In genomic region chr5:177427919-177428573, GRCh38 we compare ENCODE assay signal across 1 cellular context.
TF ChIP-seq lines count a peak whose summit lies in the region.

No MANE protein-coding gene starts in this region.

TF ChIP-seq in K562, 482 proteins besides CTCF, POLR2A, EP300 and RAD21 (continued from another document and continues in another):
- TF ChIP-seq CREB3L1 (IDR thresholded peaks at IDR 0.05; ENCODE audit: borderline replicate concordance, low read depth) = no peak
- no peak for TF ChIP-seq KLF1 (tag; IDR thresholded peaks at IDR 0.05)
- no peak for TF ChIP-seq ZNF277 (CRISPR knock-in tag; IDR thresholded peaks at IDR 0.05; ENCODE audit: borderline replicate concordance)
- TF ChIP-seq NCOA6 (IDR thresholded peaks at IDR 0.05) = no peak
- no peak for TF ChIP-seq OTX1 (CRISPR knock-in tag; IDR thresholded peaks at IDR 0.05)
- no peak for TF ChIP-seq ASH1L (IDR thresholded peaks at IDR 0.05; ENCODE audit: borderline replicate concordance, low read depth, partially characterized antibody)
- TF ChIP-seq CC2D1A (IDR thresholded peaks at IDR 0.05) = no peak
- no peak for TF ChIP-seq MCM2 (IDR thresholded peaks at IDR 0.05; ENCODE audit: low read depth)
- no peak for TF ChIP-seq ILK (tag; IDR thresholded peaks at IDR 0.05; ENCODE audit: borderline replicate concordance, low read depth)
- TF ChIP-seq HDAC1 (IDR thresholded peaks at IDR 0.05) = peak in 1 of 2 experiments; percentile 67; a peak in 2 of 4 replicates
- TF ChIP-seq XRCC4 (IDR thresholded peaks at IDR 0.05; ENCODE audit: extremely low read depth, insufficient read depth, insufficient read length) = no peak
- no peak for TF ChIP-seq PHF20 (IDR thresholded peaks at IDR 0.05; ENCODE audit: partially characterized antibody)
- no peak for TF ChIP-seq HMG20A (CRISPR knock-in tag; conservative IDR thresholded peaks at IDR 0.05)
- TF ChIP-seq ILF3 (IDR thresholded peaks at IDR 0.05; ENCODE audit: borderline replicate concordance) = no peak
- TF ChIP-seq NR2F6 (CRISPR knock-in tag; IDR thresholded peaks at IDR 0.05) = no peak
- no peak for TF ChIP-seq ZNF263 (CRISPR knock-in tag; IDR thresholded peaks at IDR 0.05; ENCODE audit: borderline replicate concordance)
- no peak for TF ChIP-seq IRF1 (CRISPR knock-in tag; IDR thresholded peaks at IDR 0.05; ENCODE audit: borderline replicate concordance)
- no peak for TF ChIP-seq ATF4 (CRISPR knock-in tag; IDR thresholded peaks at IDR 0.05)
- no peak for TF ChIP-seq SFPQ (IDR thresholded peaks at IDR 0.05; ENCODE audit: low read depth, low read length)
- TF ChIP-seq PPARD (CRISPR knock-in tag; IDR thresholded peaks at IDR 0.05) = no peak
- TF ChIP-seq HEY1 (CRISPR knock-in tag; IDR thresholded peaks at IDR 0.05; ENCODE audit: borderline replicate concordance) = no peak
- TF ChIP-seq U2AF1 (optimal IDR thresholded peaks at IDR 0.05; ENCODE audit: low read depth, low read length) = no peak
- TF ChIP-seq PREB (CRISPR knock-in tag; IDR thresholded peaks at IDR 0.05) = no peak
- no peak for TF ChIP-seq NFYB (IDR thresholded peaks at IDR 0.05; ENCODE audit: extremely low read depth, insufficient read length)
- no peak for TF ChIP-seq CBX1 (IDR thresholded peaks at IDR 0.05; ENCODE audit: low read depth)
- TF ChIP-seq EZH2 (IDR thresholded peaks at IDR 0.05; ENCODE audit: borderline replicate concordance, low read depth, low read length) = no peak
- TF ChIP-seq NCOR1 (IDR thresholded peaks at IDR 0.05) = no peak
- TF ChIP-seq DIDO1 (tag; IDR thresholded peaks at IDR 0.05; ENCODE audit: low read depth) = no peak
- TF ChIP-seq ZKSCAN8 (CRISPR knock-in tag; IDR thresholded peaks at IDR 0.05) = no peak; the same call in 1 of the 2 replicates
- no peak for TF ChIP-seq ZZZ3 (IDR thresholded peaks at IDR 0.05)
- TF ChIP-seq ZNF589 (CRISPR knock-in tag; IDR thresholded peaks at IDR 0.05; ENCODE audit: low read depth) = no peak; the same call in 1 of the 2 replicates
- TF ChIP-seq MCM7 (IDR thresholded peaks at IDR 0.05) = no peak
- TF ChIP-seq PCBP1 (IDR thresholded peaks at IDR 0.05; ENCODE audit: low read depth, low read length, poor library complexity, severe bottlenecking) = no peak
- TF ChIP-seq ZBTB7A (IDR thresholded peaks at IDR 0.05; ENCODE audit: borderline replicate concordance, control insufficient read depth, low read depth, low read length) = peak; percentile 56; the same call in 1 of the 2 replicates
- TF ChIP-seq PHF8 (IDR thresholded peaks at IDR 0.05; ENCODE audit: borderline replicate concordance, low read length) = no peak
- no peak for TF ChIP-seq ZNF609 (CRISPR knock-in tag; IDR thresholded peaks at IDR 0.05; ENCODE audit: borderline replicate concordance)
- no peak for TF ChIP-seq RBM34 (IDR thresholded peaks at IDR 0.05; ENCODE audit: borderline replicate concordance, insufficient read depth, low read length)
- no peak for TF ChIP-seq ZNF253 (CRISPR knock-in tag; conservative IDR thresholded peaks at IDR 0.05)
- TF ChIP-seq TEAD4 (IDR thresholded peaks at IDR 0.05; ENCODE audit: low read length) = peak; percentile 4; the same call in 1 of the 2 replicates
- TF ChIP-seq TEAD4 (CRISPR knock-in tag; IDR thresholded peaks at IDR 0.05; ENCODE audit: borderline replicate concordance) = no peak
- TF ChIP-seq ETS1 (conservative IDR thresholded peaks at IDR 0.05; ENCODE audit: control insufficient read depth, low read depth, low read length) = 0 out of 2 replicates have a peak, but pooled peaks have one; percentile 49
- no peak for TF ChIP-seq BMI1 (IDR thresholded peaks at IDR 0.05; ENCODE audit: low read length)
- TF ChIP-seq KAT2B (IDR thresholded peaks at IDR 0.05; ENCODE audit: low read depth, low read length) = no peak
- no peak for TF ChIP-seq HMGN3 (IDR thresholded peaks at IDR 0.05; ENCODE audit: borderline replicate concordance, extremely low read depth, insufficient read length, low read depth, low read length)
- no peak for TF ChIP-seq BRF1 (IDR thresholded peaks at IDR 0.05; ENCODE audit: borderline replicate concordance, extremely low read depth, insufficient read length)
- no peak for TF ChIP-seq ZNF586 (CRISPR knock-in tag; conservative IDR thresholded peaks at IDR 0.05)
- TF ChIP-seq ZC3H4 (CRISPR knock-in tag; IDR thresholded peaks at IDR 0.05; ENCODE audit: borderline replicate concordance) = peak; percentile 79; the same call in 1 of the 2 replicates
- peak; percentile 57 for TF ChIP-seq JUND (IDR thresholded peaks at IDR 0.05; ENCODE audit: borderline replicate concordance, low read depth, low read length)
- peak; percentile 8; the same call in 1 of the 3 replicates for TF ChIP-seq JUND (tag; IDR thresholded peaks at IDR 0.05; ENCODE audit: borderline replicate concordance, low read depth, low read length)
- no peak for TF ChIP-seq MECOM (CRISPR knock-in tag; IDR thresholded peaks at IDR 0.05)
- no peak for TF ChIP-seq MIER1 (IDR thresholded peaks at IDR 0.05; ENCODE audit: low read depth)
- no peak for TF ChIP-seq ZNF436 (CRISPR knock-in tag; IDR thresholded peaks at IDR 0.05)
- no peak for TF ChIP-seq ZBTB49 (CRISPR knock-in tag; IDR thresholded peaks at IDR 0.05; ENCODE audit: borderline replicate concordance)
- no peak for TF ChIP-seq HCFC1 (IDR thresholded peaks at IDR 0.05; ENCODE audit: low read depth, low read length)
- no peak for TF ChIP-seq PHB2 (IDR thresholded peaks at IDR 0.05; ENCODE audit: low read depth)
- no peak for TF ChIP-seq ELF4 (CRISPR knock-in tag; IDR thresholded peaks at IDR 0.05)
- no peak for TF ChIP-seq SRSF3 (IDR thresholded peaks at IDR 0.05; ENCODE audit: insufficient read depth, low read length)
- peak; percentile 17 for TF ChIP-seq SP2 (IDR thresholded peaks at IDR 0.05; ENCODE audit: extremely low read depth, low read depth, low read length, poor library complexity, severe bottlenecking)
- TF ChIP-seq ARNT (IDR thresholded peaks at IDR 0.05) = no peak
